In genomic region chr7:55279080-55279845, GRCh38 we compare ENCODE assay signal across 2 cellular contexts.
TF ChIP-seq lines count a peak whose summit lies in the region.

No MANE protein-coding gene starts in this region.

TF ChIP-seq in K562, 482 proteins besides CTCF, POLR2A, EP300 and RAD21:
- TF ChIP-seq ELK3 (CRISPR knock-in tag; IDR thresholded peaks at IDR 0.05) (no peak), CBX1 (IDR thresholded peaks at IDR 0.05; ENCODE audit: low read depth) (no peak), ZKSCAN3 (CRISPR knock-in tag; IDR thresholded peaks at IDR 0.05) (no peak), SAFB2 (IDR thresholded peaks at IDR 0.05; ENCODE audit: borderline replicate concordance, low read depth, low read length, severe bottlenecking) (no peak), ZNF507 (tag; conservative IDR thresholded peaks at IDR 0.05) (no peak), NR1H2 (CRISPR knock-in tag; IDR thresholded peaks at IDR 0.05) (no peak), ID3 (CRISPR knock-in tag; IDR thresholded peaks at IDR 0.05) (no peak), ID3 (tag; IDR thresholded peaks at IDR 0.05) (no peak), RBM22 (IDR thresholded peaks at IDR 0.05; ENCODE audit: low read depth, low read length, poor library complexity, severe bottlenecking) (no peak), NR3C1 (CRISPR knock-in tag; IDR thresholded peaks at IDR 0.05) (no peak), MYBL2 (IDR thresholded peaks at IDR 0.05; ENCODE audit: low read depth) (no peak), MYBL2 (CRISPR knock-in tag; IDR thresholded peaks at IDR 0.05; ENCODE audit: borderline replicate concordance) (no peak), PML (IDR thresholded peaks at IDR 0.05; ENCODE audit: low read length) (no peak), MCM2 (IDR thresholded peaks at IDR 0.05; ENCODE audit: low read depth) (no peak), HSF4 (CRISPR knock-in tag; IDR thresholded peaks at IDR 0.05; ENCODE audit: borderline replicate concordance) (no peak)
- TF ChIP-seq, protein P1, sequence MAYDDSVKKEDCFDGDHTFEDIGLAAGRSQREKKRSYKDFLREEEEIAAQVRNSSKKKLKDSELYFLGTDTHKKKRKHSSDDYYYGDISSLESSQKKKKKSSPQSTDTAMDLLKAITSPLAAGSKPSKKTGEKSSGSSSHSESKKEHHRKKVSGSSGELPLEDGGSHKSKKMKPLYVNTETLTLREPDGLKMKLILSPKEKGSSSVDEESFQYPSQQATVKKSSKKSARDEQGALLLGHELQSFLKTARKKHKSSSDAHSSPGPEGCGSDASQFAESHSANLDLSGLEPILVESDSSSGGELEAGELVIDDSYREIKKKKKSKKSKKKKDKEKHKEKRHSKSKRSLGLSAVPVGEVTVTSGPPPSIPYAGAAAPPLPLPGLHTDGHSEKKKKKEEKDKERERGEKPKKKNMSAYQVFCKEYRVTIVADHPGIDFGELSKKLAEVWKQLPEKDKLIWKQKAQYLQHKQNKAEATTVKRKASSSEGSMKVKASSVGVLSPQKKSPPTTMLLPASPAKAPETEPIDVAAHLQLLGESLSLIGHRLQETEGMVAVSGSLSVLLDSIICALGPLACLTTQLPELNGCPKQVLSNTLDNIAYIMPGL (CRISPR knock-in tag; IDR thresholded peaks at IDR 0.05), result no peak

TF ChIP-seq in HepG2, 621 proteins besides CTCF, POLR2A, EP300 and RAD21:
- TF ChIP-seq ZIK1 (CRISPR knock-in tag; IDR thresholded peaks at IDR 0.05; ENCODE audit: borderline replicate concordance, low read depth) (no peak), KLF16 (CRISPR knock-in tag; IDR thresholded peaks at IDR 0.05) (no peak), AKAP8 (CRISPR knock-in tag; IDR thresholded peaks at IDR 0.05) (no peak), ZNF687 (CRISPR knock-in tag; IDR thresholded peaks at IDR 0.05) (peak; percentile 15; the same call in 1 of the 2 replicates), ZFX (CRISPR knock-in tag; IDR thresholded peaks at IDR 0.05; ENCODE audit: low read depth) (peak; percentile 29; the same call in 1 of the 2 replicates), ZNF274 (CRISPR knock-in tag; IDR thresholded peaks at IDR 0.05) (peak; percentile 52; the same call in 1 of the 2 replicates), CREB1 (IDR thresholded peaks at IDR 0.05) (no peak), CREB1 (CRISPR knock-in tag; IDR thresholded peaks at IDR 0.05) (no peak), PCBP2 (optimal IDR thresholded peaks at IDR 0.05; ENCODE audit: low read depth, low read length, poor library complexity, severe bottlenecking) (no peak), YY1 (IDR thresholded peaks at IDR 0.05; ENCODE audit: insufficient read depth, insufficient replicate concordance, low read depth, low read length) (peak; percentile 50)
- TF ChIP-seq, protein P2, sequence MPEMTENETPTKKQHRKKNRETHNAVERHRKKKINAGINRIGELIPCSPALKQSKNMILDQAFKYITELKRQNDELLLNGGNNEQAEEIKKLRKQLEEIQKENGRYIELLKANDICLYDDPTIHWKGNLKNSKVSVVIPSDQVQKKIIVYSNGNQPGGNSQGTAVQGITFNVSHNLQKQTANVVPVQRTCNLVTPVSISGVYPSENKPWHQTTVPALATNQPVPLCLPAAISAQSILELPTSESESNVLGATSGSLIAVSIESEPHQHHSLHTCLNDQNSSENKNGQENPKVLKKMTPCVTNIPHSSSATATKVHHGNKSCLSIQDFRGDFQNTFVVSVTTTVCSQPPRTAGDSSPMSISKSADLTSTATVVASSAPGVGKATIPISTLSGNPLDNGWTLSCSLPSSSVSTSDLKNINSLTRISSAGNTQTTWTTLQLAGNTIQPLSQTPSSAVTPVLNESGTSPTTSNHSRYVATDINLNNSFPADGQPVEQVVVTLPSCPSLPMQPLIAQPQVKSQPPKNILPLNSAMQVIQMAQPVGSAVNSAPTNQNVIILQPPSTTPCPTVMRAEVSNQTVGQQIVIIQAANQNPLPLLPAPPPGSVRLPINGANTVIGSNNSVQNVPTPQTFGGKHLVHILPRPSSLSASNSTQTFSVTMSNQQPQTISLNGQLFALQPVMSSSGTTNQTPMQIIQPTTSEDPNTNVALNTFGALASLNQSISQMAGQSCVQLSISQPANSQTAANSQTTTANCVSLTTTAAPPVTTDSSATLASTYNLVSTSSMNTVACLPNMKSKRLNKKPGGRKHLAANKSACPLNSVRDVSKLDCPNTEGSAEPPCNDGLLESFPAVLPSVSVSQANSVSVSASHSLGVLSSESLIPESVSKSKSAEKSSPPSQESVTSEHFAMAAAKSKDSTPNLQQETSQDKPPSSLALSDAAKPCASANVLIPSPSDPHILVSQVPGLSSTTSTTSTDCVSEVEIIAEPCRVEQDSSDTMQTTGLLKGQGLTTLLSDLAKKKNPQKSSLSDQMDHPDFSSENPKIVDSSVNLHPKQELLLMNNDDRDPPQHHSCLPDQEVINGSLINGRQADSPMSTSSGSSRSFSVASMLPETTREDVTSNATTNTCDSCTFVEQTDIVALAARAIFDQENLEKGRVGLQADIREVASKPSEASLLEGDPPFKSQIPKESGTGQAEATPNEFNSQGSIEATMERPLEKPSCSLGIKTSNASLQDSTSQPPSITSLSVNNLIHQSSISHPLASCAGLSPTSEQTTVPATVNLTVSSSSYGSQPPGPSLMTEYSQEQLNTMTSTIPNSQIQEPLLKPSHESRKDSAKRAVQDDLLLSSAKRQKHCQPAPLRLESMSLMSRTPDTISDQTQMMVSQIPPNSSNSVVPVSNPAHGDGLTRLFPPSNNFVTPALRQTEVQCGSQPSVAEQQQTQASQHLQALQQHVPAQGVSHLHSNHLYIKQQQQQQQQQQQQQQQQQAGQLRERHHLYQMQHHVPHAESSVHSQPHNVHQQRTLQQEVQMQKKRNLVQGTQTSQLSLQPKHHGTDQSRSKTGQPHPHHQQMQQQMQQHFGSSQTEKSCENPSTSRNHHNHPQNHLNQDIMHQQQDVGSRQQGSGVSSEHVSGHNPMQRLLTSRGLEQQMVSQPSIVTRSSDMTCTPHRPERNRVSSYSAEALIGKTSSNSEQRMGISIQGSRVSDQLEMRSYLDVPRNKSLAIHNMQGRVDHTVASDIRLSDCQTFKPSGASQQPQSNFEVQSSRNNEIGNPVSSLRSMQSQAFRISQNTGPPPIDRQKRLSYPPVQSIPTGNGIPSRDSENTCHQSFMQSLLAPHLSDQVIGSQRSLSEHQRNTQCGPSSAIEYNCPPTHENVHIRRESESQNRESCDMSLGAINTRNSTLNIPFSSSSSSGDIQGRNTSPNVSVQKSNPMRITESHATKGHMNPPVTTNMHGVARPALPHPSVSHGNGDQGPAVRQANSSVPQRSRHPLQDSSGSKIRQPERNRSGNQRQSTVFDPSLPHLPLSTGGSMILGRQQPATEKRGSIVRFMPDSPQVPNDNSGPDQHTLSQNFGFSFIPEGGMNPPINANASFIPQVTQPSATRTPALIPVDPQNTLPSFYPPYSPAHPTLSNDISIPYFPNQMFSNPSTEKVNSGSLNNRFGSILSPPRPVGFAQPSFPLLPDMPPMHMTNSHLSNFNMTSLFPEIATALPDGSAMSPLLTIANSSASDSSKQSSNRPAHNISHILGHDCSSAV (CRISPR knock-in tag; IDR thresholded peaks at IDR 0.05; ENCODE audit: borderline replicate concordance), result no peak
- TF ChIP-seq, protein P3, sequence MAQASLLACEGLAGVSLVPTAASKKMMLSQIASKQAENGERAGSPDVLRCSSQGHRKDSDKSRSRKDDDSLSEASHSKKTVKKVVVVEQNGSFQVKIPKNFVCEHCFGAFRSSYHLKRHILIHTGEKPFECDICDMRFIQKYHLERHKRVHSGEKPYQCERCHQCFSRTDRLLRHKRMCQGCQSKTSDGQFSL (CRISPR knock-in tag; IDR thresholded peaks at IDR 0.05), result no peak
